ENCODE assay signal across 21 cellular contexts in the genomic region with DNA sequence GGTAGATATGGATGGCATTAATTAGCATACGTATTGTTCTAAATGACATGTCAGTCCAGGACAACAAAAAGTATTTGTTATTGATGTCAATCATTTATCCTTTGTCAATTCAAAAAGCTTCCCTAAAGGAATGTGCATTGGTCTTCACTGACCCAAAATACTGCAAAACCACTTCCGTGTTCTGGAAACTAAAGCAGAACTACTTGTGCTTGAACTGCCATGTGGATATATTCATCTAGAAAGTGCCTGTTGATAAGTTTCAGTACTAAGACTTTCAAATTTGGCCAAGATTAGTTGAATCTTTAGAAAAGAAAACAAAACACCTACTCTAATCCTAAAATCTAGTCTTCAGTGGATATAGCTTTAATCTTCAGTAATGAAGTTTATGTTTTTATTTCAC.
DNase-seq lines count a peak whose midpoint lies in the region; ATAC-seq lines count a peak whose summit lies in the region.
"Had no signal": no experiment of that assay in that cellular context is flagged by ENCODE, and none has a peak within 500 bp of the region (broad histone marks: within the 10 kb centered on the region; RNA-seq: fewer than 3 reads in every experiment).

No MANE protein-coding gene starts in this region.

- ATAC-seq in GM19351 (IDR thresholded peaks at IDR 0.05; ENCODE audit: unreplicated experiment): peak; percentile 64
- peak; percentile 81 for ATAC-seq in HG03469 (IDR thresholded peaks at IDR 0.05; ENCODE audit: unreplicated experiment)
- ATAC-seq in GM19324 (IDR thresholded peaks at IDR 0.05; ENCODE audit: low FRiP score, unreplicated experiment): no peak
- ATAC-seq: activated naive CD8-positive, alpha-beta T cell treated with anti-CD3 and anti-CD28 coated beads, Interleukin-2, amount 50 U/mL, for 24 hours; naive thymus-derived CD4-positive, alpha-beta T cell; PC-3; psoas muscle; SK-N-SH treated with all-trans-retinoic acid at 6 μM for 48 hours had no signal

- peak; percentile 12 for DNase-seq in OCI-M1 (lab: John Stamatoyannopoulos, UW)
- peak; percentile 38 for DNase-seq in superior temporal gyrus (ENCODE audit: extremely low spot score)
- no peak for DNase-seq in T-helper 9 cell
- DNase-seq in NCI-H226: no peak
- DNase-seq: activated CD4-positive, alpha-beta T cell treated with anti-CD3 and anti-CD28 coated beads for 48 hours; activated naive CD8-positive, alpha-beta T cell treated with anti-CD3 and anti-CD28 coated beads, Interleukin-2, amount 50 U/mL, for 24 hours; activated T-cell treated with anti-CD3 and anti-CD28 coated beads, Interleukin-2, amount 50 U/mL, for 24 hours; Calu3; H9; naive thymus-derived CD4-positive, alpha-beta T cell; NCI-H1436 treated with DMSO at 0.1 percent for 48 hours; NCI-H748 treated with DMSO at 0.1 percent for 48 hours; PC-3; psoas muscle; stimulated activated naive CD4-positive, alpha-beta T cell treated with Interleukin-2 at 50 U/mL for 16 hours; T-helper 2 cell; testis had no signal

Comparison
In these comparisons a context has a peak if more than half of its experiments do, and no peak if none do; other contexts are left out.
1. DNase-seq: peak in OCI-M1 (single experiment) and superior temporal gyrus (single experiment); none in T-helper 9 cell (single experiment) and NCI-H226 (single experiment).